9 cellular contexts compared by ENCODE assay signal in the genomic region with DNA sequence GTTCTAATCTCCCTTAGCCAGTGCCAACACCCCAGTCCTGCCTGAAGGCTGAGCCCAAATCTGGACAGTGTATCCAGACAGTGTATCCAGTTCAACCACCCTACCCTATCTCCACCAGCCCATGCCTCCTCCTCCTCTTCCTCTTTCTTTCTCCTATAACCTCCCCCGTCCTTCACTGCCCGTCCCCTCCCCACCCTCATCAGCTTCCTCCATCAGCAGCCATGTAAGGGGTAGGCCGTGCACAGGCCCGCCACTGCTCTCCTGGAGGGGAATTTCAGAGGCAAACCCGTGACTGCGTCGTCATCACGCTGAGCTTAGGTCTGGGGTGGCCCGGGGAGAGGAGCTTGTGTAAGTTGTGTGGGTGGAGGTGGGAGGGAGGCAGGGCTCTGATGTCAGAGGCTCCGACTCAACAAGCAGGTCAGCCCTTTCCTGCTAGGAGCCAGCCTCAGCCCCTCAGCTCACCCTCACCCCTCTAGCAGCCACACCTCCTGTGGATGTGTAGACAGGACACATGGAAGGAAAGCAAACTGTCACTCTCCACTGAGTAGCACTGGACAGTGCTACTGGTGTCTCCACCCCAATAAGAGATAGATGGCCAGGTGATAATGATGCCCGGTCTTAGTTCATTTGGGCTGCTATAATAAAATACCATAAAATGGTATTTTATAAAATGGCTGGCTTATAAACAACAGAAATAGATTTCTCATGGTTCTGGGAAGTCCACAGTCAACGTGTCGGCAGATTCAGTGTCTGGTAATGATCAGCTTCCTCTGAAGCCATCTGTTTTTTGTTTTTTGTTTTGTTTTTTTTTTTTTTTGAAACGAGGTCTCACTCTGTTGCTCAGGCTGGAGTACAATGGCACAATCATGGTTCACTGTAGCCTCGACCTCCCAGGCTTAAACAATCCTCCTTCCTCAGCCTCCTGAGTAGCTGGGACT.
DNase-seq lines count a peak whose midpoint lies in the region; ATAC-seq and TF ChIP-seq lines count a peak whose summit lies in the region.
"Had no signal": no experiment of that assay in that cellular context is flagged by ENCODE, and none has a peak within 500 bp of the region (broad histone marks: within the 10 kb centered on the region; RNA-seq: fewer than 3 reads in every experiment).

No MANE protein-coding gene starts in this region.

- no peaks in the 10 kb centered on the region for H3K4me1 ChIP-seq in RWPE2 (ENCODE audit: insufficient read depth, poor library complexity, severe bottlenecking)

- H3K27me3 ChIP-seq in RWPE2 (ENCODE audit: insufficient read depth, poor library complexity, severe bottlenecking) = no peaks in the 10 kb centered on the region

- TF ChIP-seq CTCF in RWPE2 (IDR thresholded peaks at IDR 0.05; ENCODE audit: poor library complexity, severe bottlenecking) = no peak

- DNase-seq in RWPE2 (ENCODE audit: low spot score) (no peak), iPS-NIHi7 (ENCODE audit: extremely low spot score) (peak; percentile 56), GOT3 (lab: John Stamatoyannopoulos, UW) (no peak), NCI-H2107 treated with DMSO at 0.1 percent for 48 hours (lab: John Stamatoyannopoulos, UW; ENCODE audit: unreplicated experiment) (no peak)
- DNase-seq in activated naive CD4-positive, alpha-beta T cell (lab: John Stamatoyannopoulos, UW) = peak; percentile 38 to 55 (median 48)
- peak; percentile 57 to 69 (median 61) for DNase-seq in stimulated activated CD4-positive, alpha-beta T cell treated with anti-CD3 and anti-CD28 coated beads, TNF-alpha, amount 100 ng/mL, for 1 hour (ENCODE audit: low read depth in 3 of 3, low spot score in 1 of 3)

- peak; percentile 95 for ATAC-seq in HG02852 (IDR thresholded peaks at IDR 0.05; ENCODE audit: unreplicated experiment)
- peak; percentile 33; the same call in 1 of the 3 replicates for ATAC-seq in RWPE2 (ENCODE audit: low read depth)

- H3K9me3 ChIP-seq in RWPE2 (ENCODE audit: severe bottlenecking) = peaks cover 4% of the 10 kb centered on the region
- H3K9me3 ChIP-seq: thoracic aorta had no signal

- H3K4me3 ChIP-seq in RWPE2 (ENCODE audit: severe bottlenecking) = no peak overlapping the region
- H3K4me3 ChIP-seq: thoracic aorta had no signal

- H3K36me3 ChIP-seq in RWPE2 (ENCODE audit: low read depth) = no peaks in the 10 kb centered on the region
- H3K36me3 ChIP-seq: thoracic aorta had no signal

- no peak overlapping the region for H3K27ac ChIP-seq in RWPE2 (ENCODE audit: poor library complexity, severe bottlenecking)
- H3K27ac ChIP-seq: thoracic aorta had no signal

- peak; percentile 52 for TF ChIP-seq POLR2A in GM15510 (IDR thresholded peaks at IDR 0.05; ENCODE audit: borderline replicate concordance, extremely low read depth, insufficient read length)

Comparison
In these comparisons a context has a peak if more than half of its experiments do, and no peak if none do; other contexts are left out.
1. DNase-seq: peak in activated naive CD4-positive, alpha-beta T cell (4 of 4), iPS-NIHi7 (single experiment) and stimulated activated CD4-positive, alpha-beta T cell treated with anti-CD3 and anti-CD28 coated beads, TNF-alpha, amount 100 ng/mL, for 1 hour (3 of 3); none in RWPE2 (single experiment), GOT3 (single experiment) and NCI-H2107 treated with DMSO at 0.1 percent for 48 hours (single experiment).